In the genomic region with DNA sequence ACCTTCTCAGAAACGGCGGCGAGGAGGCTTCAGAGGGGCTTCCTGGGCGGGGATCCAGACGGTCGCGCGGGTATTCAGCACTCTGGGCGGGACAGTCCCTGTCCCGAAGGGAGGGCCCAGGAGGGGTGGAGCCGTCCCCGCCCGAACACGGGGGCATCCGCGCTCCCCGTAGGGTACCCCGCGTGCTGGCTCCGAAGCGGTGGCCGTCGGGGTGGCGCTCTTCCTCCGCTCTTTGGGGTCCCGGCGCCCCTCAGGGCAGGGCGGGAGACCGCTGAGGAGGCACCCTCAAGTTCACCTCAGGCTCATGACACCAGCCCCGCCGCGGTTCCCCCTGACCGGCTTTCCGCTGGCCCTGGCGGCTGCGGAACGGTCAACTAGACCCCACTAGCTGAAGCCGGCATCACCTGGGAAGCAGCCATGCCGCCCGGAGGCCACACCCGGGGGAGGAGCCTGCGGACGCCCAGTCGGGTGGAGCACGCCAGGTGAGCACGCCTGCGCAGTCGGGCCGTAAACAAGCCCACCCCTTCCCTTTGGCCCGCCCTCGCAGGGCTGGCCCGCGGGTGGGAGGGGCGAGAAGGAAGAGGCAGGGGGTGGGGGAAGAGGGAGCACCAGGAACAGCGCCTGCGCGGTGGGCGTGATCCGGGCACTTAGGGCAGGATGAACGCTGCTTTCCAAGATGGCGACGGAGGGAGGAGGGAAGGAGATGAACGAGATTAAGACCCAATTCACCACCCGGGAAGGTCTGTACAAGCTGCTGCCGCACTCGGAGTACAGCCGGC, we compare ENCODE assay signal across 8 cellular contexts. TPM values are rescaled to one million over a fixed set of nuclear protein-coding genes. Genes with fewer than 3 reads are reported as not detected.
A peak's percentile ranks its signal among the peaks of the same experiment; 100 is the strongest.
DNase-seq lines count a peak whose midpoint lies in the region; ATAC-seq, FAIRE-seq and TF ChIP-seq lines count a peak whose summit lies in the region.

Gene WDR20, plus strand, starts transcription at position 650 of the 779 bp plus-strand sequence. Its CDS starts 27 bp downstream, at position 677.

- ATAC-seq in A549 (peak; percentile 91 to 93), HG03066 (IDR thresholded peaks at IDR 0.05; ENCODE audit: low read depth, unreplicated experiment) (peak; percentile 86)

- H3K9me3 ChIP-seq in A549 (no peaks in the 10 kb centered on the region), iPS DF 6.9 (ENCODE audit: control insufficient read depth, insufficient read depth, low read length) (no peaks in the 10 kb centered on the region)

- H3K27me3 ChIP-seq in iPS DF 6.9 (ENCODE audit: control insufficient read depth, insufficient read depth, low read length) = no peaks in the 10 kb centered on the region

- POLR2A ChIA-PET in A549 (lab: Yijun Ruan, JAX) = interaction anchor here (1.0 kb wide), 1 partner anchor 82 kb away, joined by 3 read pairs; no protein-coding TSS in a partner anchor

- 0 out of 5 replicates have a peak, but pooled peaks of 1 of the 2 experiments have one; percentile 23 for TF ChIP-seq RAD21 in A549 (conservative IDR thresholded peaks at IDR 0.05 in 1 of 2, IDR thresholded peaks at IDR 0.05 in 1 of 2)

- WGBS in A549 (ENCODE audit: missing lambda C conversion rate) = 3% methylated on average over 28 of the region's 67 CpGs
- WGBS in iPS DF 6.9 (ENCODE audit: insufficient coverage, insufficient read length) = no CpG with 5 or more reads among the region's 67 CpGs

- peak within 1 kb of the TSS; percentile 88 for H3K4me2 ChIP-seq in A549

- peaks cover 15% of the 10 kb centered on the region for H3K27me3 Mint-ChIP-seq in brain

- H3K4me1 ChIP-seq in A549 (peaks cover 13% of the 10 kb centered on the region), iPS DF 6.9 (ENCODE audit: control insufficient read depth, insufficient read depth, low read length) (no peaks in the 10 kb centered on the region)

- peak; percentile 37 for TF ChIP-seq CTCF in A549 (IDR thresholded peaks at IDR 0.05)
- no peak for TF ChIP-seq CTCF in brain (conservative IDR thresholded peaks at IDR 0.05)

- no peaks in the 10 kb centered on the region for H3K9me3 Mint-ChIP-seq in brain

- peaks cover 34% of the 10 kb centered on the region for H3K4me1 Mint-ChIP-seq in brain

- peak within 1 kb of the TSS; percentile 91 to 99 (median 99) for H3K27ac Mint-ChIP-seq in brain

- peak; percentile 76 for TF ChIP-seq POLR2A in A549 (IDR thresholded peaks at IDR 0.05; ENCODE audit: low read length)
- TF ChIP-seq POLR2A in GM18526 (IDR thresholded peaks at IDR 0.05; ENCODE audit: extremely low read depth, insufficient read length) = peak; percentile 72

- H3K27ac ChIP-seq in A549 (peak within 1 kb of the TSS; percentile 94 to 97), iPS DF 6.9 (ENCODE audit: low read length) (no peak within 1 kb of the TSS)

- peak within 1 kb of the TSS; percentile 93 to 100 (median 98) for H3K4me3 Mint-ChIP-seq in brain

- H3K36me3 ChIP-seq in iPS DF 6.9 (ENCODE audit: control insufficient read depth, insufficient read depth, low read length) = no peaks in the 10 kb centered on the region

- CTCF ChIA-PET in A549 (lab: Yijun Ruan, JAX) = interaction anchor here (0.6 to 1.1 kb wide), 4 partner anchors 10 to 175 kb away, joined by 4 to 6 read pairs (median 5); no protein-coding TSS in a partner anchor

- peak; percentile 96 to 98 for DNase-seq in A549 (ENCODE audit: low read depth in 1 of 2, low spot score in 1 of 2)
- DNase-seq in NCI-H2107 treated with DMSO at 0.1 percent for 48 hours (lab: John Stamatoyannopoulos, UW; ENCODE audit: unreplicated experiment) = peak; percentile 98
- DNase-seq in iPS DF 6.9 (ENCODE audit: low read depth, low spot score) = peak; percentile 96
- DNase-seq in skeletal muscle cell (ENCODE audit: low read depth) = peak; percentile 85

- peak; percentile 46 for FAIRE-seq in A549 (lab: Jason Lieb, UNC)
- FAIRE-seq in TTC549 (lab: Jason Lieb, UNC) = peak; percentile 37

- H3K4me3 ChIP-seq in A549 (peak within 1 kb of the TSS; percentile 95), iPS DF 6.9 (ENCODE audit: low read length) (peak within 1 kb of the TSS; percentile 87), skeletal muscle cell (ENCODE audit: low read depth, low read length) (peak within 1 kb of the TSS; percentile 96)

- no peak for TF ChIP-seq EP300 in A549 (IDR thresholded peaks at IDR 0.05)

- H3K36me3 Mint-ChIP-seq in brain = peaks cover 5% of the 10 kb centered on the region

TF ChIP-seq in A549, 52 proteins besides CTCF, POLR2A, EP300 and RAD21 (continues in another document):
- TF ChIP-seq HMGXB4 (CRISPR knock-in tag; IDR thresholded peaks at IDR 0.05; ENCODE audit: borderline replicate concordance) = no peak
- no peak for TF ChIP-seq BHLHE40 (IDR thresholded peaks at IDR 0.05; ENCODE audit: low read depth, low read length)
- TF ChIP-seq CBX2 (IDR thresholded peaks at IDR 0.05; ENCODE audit: borderline replicate concordance, low read depth) = no peak
- no peak for TF ChIP-seq HES2 (IDR thresholded peaks at IDR 0.05)
- TF ChIP-seq PBX3 (IDR thresholded peaks at IDR 0.05) = no peak
- TF ChIP-seq GATA3 (IDR thresholded peaks at IDR 0.05; ENCODE audit: borderline replicate concordance) = no peak; the same call in none of the 2 replicates
- TF ChIP-seq KDM5A (IDR thresholded peaks at IDR 0.05) = no peak
- TF ChIP-seq HOXB13 (CRISPR knock-in tag; IDR thresholded peaks at IDR 0.05; ENCODE audit: low read depth) = no peak
- no peak for TF ChIP-seq FOSB (CRISPR knock-in tag; IDR thresholded peaks at IDR 0.05)
- TF ChIP-seq JUN (IDR thresholded peaks at IDR 0.05) = peak; percentile 35 to 65; a peak in 2 of 5 replicates
- no peak for TF ChIP-seq RFX5 (IDR thresholded peaks at IDR 0.05)
- no peak for TF ChIP-seq JUNB (IDR thresholded peaks at IDR 0.05)
- no peak for TF ChIP-seq MAZ (IDR thresholded peaks at IDR 0.05; ENCODE audit: borderline replicate concordance, low read depth, low read length)
- no peak for TF ChIP-seq SMC3 (IDR thresholded peaks at IDR 0.05)
- TF ChIP-seq, protein P1, sequence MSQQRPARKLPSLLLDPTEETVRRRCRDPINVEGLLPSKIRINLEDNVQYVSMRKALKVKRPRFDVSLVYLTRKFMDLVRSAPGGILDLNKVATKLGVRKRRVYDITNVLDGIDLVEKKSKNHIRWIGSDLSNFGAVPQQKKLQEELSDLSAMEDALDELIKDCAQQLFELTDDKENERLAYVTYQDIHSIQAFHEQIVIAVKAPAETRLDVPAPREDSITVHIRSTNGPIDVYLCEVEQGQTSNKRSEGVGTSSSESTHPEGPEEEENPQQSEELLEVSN (IDR thresholded peaks at IDR 0.05; ENCODE audit: borderline replicate concordance, low read depth) = peak; percentile 59; the same call in 1 of the 2 replicates
- no peak for TF ChIP-seq MYC (IDR thresholded peaks at IDR 0.05; ENCODE audit: borderline replicate concordance, low read length)
- TF ChIP-seq, protein P2, sequence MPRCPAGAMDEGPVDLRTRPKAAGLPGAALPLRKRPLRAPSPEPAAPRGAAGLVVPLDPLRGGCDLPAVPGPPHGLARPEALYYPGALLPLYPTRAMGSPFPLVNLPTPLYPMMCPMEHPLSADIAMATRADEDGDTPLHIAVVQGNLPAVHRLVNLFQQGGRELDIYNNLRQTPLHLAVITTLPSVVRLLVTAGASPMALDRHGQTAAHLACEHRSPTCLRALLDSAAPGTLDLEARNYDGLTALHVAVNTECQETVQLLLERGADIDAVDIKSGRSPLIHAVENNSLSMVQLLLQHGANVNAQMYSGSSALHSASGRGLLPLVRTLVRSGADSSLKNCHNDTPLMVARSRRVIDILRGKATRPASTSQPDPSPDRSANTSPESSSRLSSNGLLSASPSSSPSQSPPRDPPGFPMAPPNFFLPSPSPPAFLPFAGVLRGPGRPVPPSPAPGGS (IDR thresholded peaks at IDR 0.05) = peak; percentile 65; the same call in 1 of the 3 replicates

RNA-seq across cellular contexts. Expression of gene WDR20, which starts in this region (rescaled TPM):
- polyA plus RNA-seq in A549 (2011; rRNA removed) (17.6 and 20.6 TPM in 2 replicates), A549 (2017; fragmentation: RNase III; extraction: RNeasy Plus Mini Kit Qiagen cat#74134 plus additional on column Dnase treatment) (19.5 to 21.6 TPM (median 20.4 TPM) in 3 replicates), brain (ENCODE audit: insufficient read depth, low read depth, low replicate concordance) (15.6 TPM)
- 13.3 and 15.1 TPM in 2 replicates for polyA plus RNA-seq in A549 (2012; cell fraction: cytosol; rRNA removed)
- 14.8 and 18.4 TPM in 2 replicates for polyA plus RNA-seq in A549 (2012; cell fraction: nucleus; rRNA removed)
- 29.8 and 33.4 TPM in 2 replicates for polyA minus RNA-seq in A549 (2011; rRNA and poly(A)+ RNA removed)
